ENCODE assay signal across 11 cellular contexts in the genomic region with DNA sequence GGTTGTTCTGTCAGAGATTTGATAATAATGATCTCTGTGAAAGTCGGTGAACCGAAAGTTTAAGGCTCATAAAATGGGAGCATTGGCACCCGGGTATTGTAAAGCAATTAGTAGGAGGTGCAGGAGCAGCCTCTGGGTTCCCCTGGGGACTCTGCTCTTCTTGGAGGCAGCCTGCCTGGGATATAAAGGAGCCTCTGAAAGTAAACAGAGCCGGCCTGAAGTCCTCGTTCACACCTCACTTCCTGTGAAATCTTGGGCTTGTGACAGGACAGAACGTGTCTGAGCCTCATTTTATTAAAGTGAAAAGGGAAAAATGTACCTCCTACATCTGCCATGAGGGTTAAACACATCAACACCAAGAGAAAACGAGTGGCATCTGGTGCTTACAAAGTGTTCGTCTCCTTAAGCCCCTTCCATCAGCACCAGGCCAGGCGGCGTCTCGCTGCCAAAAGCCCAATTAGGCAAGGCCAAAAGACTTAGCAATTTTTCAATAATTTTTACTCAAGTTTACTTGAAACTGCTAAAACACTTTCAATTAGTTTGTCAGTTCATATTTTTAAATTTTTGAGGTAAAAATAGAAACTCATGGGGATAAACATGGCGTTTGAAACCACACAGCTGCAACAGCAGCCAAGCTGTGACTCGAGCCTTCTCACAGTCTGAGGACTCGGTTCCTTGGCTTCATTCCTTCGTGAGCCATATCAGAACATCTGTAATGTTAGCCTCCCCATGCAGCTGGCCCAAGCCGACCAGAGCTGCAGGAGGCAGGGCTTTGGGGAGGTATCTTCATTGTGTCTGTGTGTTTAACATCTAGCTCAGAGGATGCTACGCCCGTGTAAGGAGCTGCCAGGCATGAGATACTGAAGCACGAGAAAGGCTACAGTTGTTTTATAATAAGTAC. TPM values are rescaled to one million over a fixed set of nuclear protein-coding genes. Genes with fewer than 3 reads are reported as not detected.
DNase-seq lines count a peak whose midpoint lies in the region; ATAC-seq, FAIRE-seq and TF ChIP-seq lines count a peak whose summit lies in the region.
"Had no signal": no experiment of that assay in that cellular context is flagged by ENCODE, and none has a peak within 500 bp of the region (broad histone marks: within the 10 kb centered on the region; RNA-seq: fewer than 3 reads in every experiment).

No MANE protein-coding gene starts in this region.

- H4K20me1 ChIP-seq in K562 (replicated peaks; ENCODE audit: control insufficient read depth, insufficient read depth, low read length): no peaks in the 10 kb centered on the region

- no peak overlapping the region for H3K9ac ChIP-seq in K562 (ENCODE audit: insufficient read depth in 1 of 2, low read depth in 2 of 2, low read length in 2 of 2)

- TF ChIP-seq RAD21 in K562 (CRISPR knock-in tag; conservative IDR thresholded peaks at IDR 0.05 in 1 of 2, IDR thresholded peaks at IDR 0.05 in 1 of 2): no peak

- in situ Hi-C loops in K562 (cut with MboI): no loop called here

- H3K9me1 ChIP-seq in K562 (ENCODE audit: control insufficient read depth, insufficient read depth, low read length): no peaks in the 10 kb centered on the region

- peak; percentile 51 for FAIRE-seq in K562 (lab: Jason Lieb, UNC)

- no peaks in the 10 kb centered on the region for H3K79me2 ChIP-seq in K562 (ENCODE audit: control insufficient read depth, insufficient read depth, low read length)

- TF ChIP-seq EP300 in K562 (IDR thresholded peaks at IDR 0.05; ENCODE audit: low read length): no peak

- no peak for TF ChIP-seq CTCF in K562 (IDR thresholded peaks at IDR 0.05 in 2 of 3, conservative IDR thresholded peaks at IDR 0.05 in 1 of 3; ENCODE audit: insufficient read depth in 2 of 3, low read depth in 1 of 3, low read length in 3 of 3)
- no peak for TF ChIP-seq CTCF in left lung (IDR thresholded peaks at IDR 0.05)
- TF ChIP-seq CTCF in right lobe of liver (IDR thresholded peaks at IDR 0.05): no peak

- intact Hi-C loops in K562 (cut with micrococcal nuclease): no loop called here
- intact Hi-C loops in left lung (cut with DNase I): no loop called here
- intact Hi-C loops in right lobe of liver (cut with DNase I): no loop called here

- H3K27ac ChIP-seq in K562 (ENCODE audit: extremely low read depth, low read depth, low read length) (no peak overlapping the region), left lung (no peak overlapping the region), right lobe of liver (no peak overlapping the region)
- H3K27ac ChIP-seq: SK-N-MC had no signal

- peak; percentile 53 for DNase-seq in AG08396 (ENCODE audit: low spot score)
- peak; percentile 34 for DNase-seq in LHCN-M2 (ENCODE audit: low read depth)
- peak in 1 of 4 experiments; percentile 18 for DNase-seq in K562 (ENCODE audit: extremely low read depth in 1 of 4, low spot score in 3 of 4)
- DNase-seq in left lung: peak in 1 of 2 donors; percentile 52
- DNase-seq in right lobe of liver: no peak
- no peak for DNase-seq in activated gamma-delta T cell treated with Interleukin-2 at 50 U/mL for 16 hours
- DNase-seq: activated CD8-positive, alpha-beta memory T cell treated with anti-CD3 and anti-CD28 coated beads, Interleukin-2, amount 50 U/mL, for 4 hours; effector memory CD8-positive, alpha-beta T cell had no signal

- peaks cover 11 to 19% of the 10 kb centered on the region in 2 experiments; a peak in 3 of 5 replicates for H3K27me3 ChIP-seq in K562 (ENCODE audit: control insufficient read depth in 2 of 2, insufficient read depth in 2 of 2, low read length in 2 of 2)
- peaks cover 0 to 4% of the 10 kb centered on the region in 2 donors for H3K27me3 ChIP-seq in left lung
- no peaks in the 10 kb centered on the region for H3K27me3 ChIP-seq in right lobe of liver

- TF ChIP-seq POLR2A in K562 (conservative IDR thresholded peaks at IDR 0.05): no peak
- no peak for TF ChIP-seq POLR2A in right lobe of liver (IDR thresholded peaks at IDR 0.05)

- peak overlapping the region; percentile 29; the same call in 1 of the 2 replicates for H2AFZ ChIP-seq in K562 (ENCODE audit: low read depth, low read length)

- H3K4me3 ChIP-seq in K562 (no peak overlapping the region), left lung (no peak overlapping the region), right lobe of liver (no peak overlapping the region)
- H3K4me3 ChIP-seq: SK-N-MC had no signal

- H3K36me3 ChIP-seq in K562 (ENCODE audit: control insufficient read depth, insufficient read depth, low read length) (no peaks in the 10 kb centered on the region), left lung (no peaks in the 10 kb centered on the region), right lobe of liver (no peaks in the 10 kb centered on the region)

- no peak overlapping the region for H3K4me2 ChIP-seq in K562 (ENCODE audit: insufficient read depth, low read length)

- H3K4me1 ChIP-seq in K562 (replicated peaks in 1 of 2; ENCODE audit: control insufficient read depth in 2 of 2, insufficient read depth in 2 of 2, low read length in 2 of 2) (peaks cover 4 to 5% of the 10 kb centered on the region in 2 experiments; a peak in 3 of 5 replicates), left lung (peaks cover 6 to 7% of the 10 kb centered on the region in 2 donors), right lobe of liver (no peaks in the 10 kb centered on the region)

- no peaks in the 10 kb centered on the region for H3K9me3 ChIP-seq in K562 (replicated peaks; ENCODE audit: control insufficient read depth, insufficient read depth, low read depth, low read length)
- H3K9me3 ChIP-seq in left lung: no peaks in the 10 kb centered on the region
- H3K9me3 ChIP-seq in right lobe of liver: no peaks in the 10 kb centered on the region

- BruUV-seq in K562 (replicated peaks; lab: Mats Ljungman, UMichigan): no TSS peak

- 16% methylated on average over 19 of the region's 19 CpGs for WGBS in K562 (ENCODE audit: insufficient coverage, low coverage, missing lambda C conversion rate)
- 51% methylated on average over 14 of the region's 19 CpGs for WGBS in right lobe of liver (ENCODE audit: insufficient coverage, low coverage, low lambda C conversion rate, missing lambda C conversion rate)

- POLR2A ChIA-PET in K562 (lab: Yijun Ruan, JAX): interaction anchor here (0.7 to 1.9 kb wide), 7 partner anchors 12 to 74 kb away, joined by 3 to 7 read pairs (median 3); no protein-coding TSS in a partner anchor

- ATAC-seq in K562 (peak; percentile 81), left lung (peak; percentile 21), HG03280 (IDR thresholded peaks at IDR 0.05; ENCODE audit: unreplicated experiment) (no peak), GM21717 (IDR thresholded peaks at IDR 0.05; ENCODE audit: unreplicated experiment) (no peak), right lobe of liver (no peak)
- ATAC-seq: effector memory CD8-positive, alpha-beta T cell had no signal

- CTCF ChIA-PET in K562 (lab: Yijun Ruan, JAX; ENCODE audit: low intra/inter-chr PET ratio): no interaction called here

TF ChIP-seq in K562, 482 proteins besides CTCF, POLR2A, EP300 and RAD21:
- TF ChIP-seq ZNF766 (CRISPR knock-in tag; conservative IDR thresholded peaks at IDR 0.05) (no peak), CBFA2T3 (IDR thresholded peaks at IDR 0.05) (0 out of 2 replicates have a peak, but pooled peaks have one; percentile 7)

RNA-seq across cellular contexts. Expression of a gene that starts 33.6 kb away (rescaled TPM):
- total RNA-seq in LHCN-M2 (2014; rRNA removed) (under 0.01 TPM in 1 of 2 replicates, not detected in the other), K562 (2014; rRNA removed) (not detected in 2 replicates), K562 (2014; rRNA removed; fragmentation: Illumina TruSeq; extraction: Trizol) (not detected in 2 replicates), K562 (2015; rRNA removed; fragmentation: Illumina TruSeq; extraction: Trizol) (not detected in 2 replicates), K562 (2021) (0.07 TPM in 1 of 2 replicates, not detected in the other), left lung (1 to 10 TPM; 5.9 to 6.6 TPM), right lobe of liver (under 1 TPM; 0.26 to 0.86 (median 0.58) TPM)
- 0.22 TPM for polyA plus RNA-seq in LHCN-M2 (2012)
- total RNA-seq in K562 (2011; cell fraction: chromatin; rRNA removed; ENCODE audit: low replicate concordance): not detected in 2 replicates
- not detected in 2 replicates for total RNA-seq in K562 (2011; cell fraction: nucleolus; rRNA removed)
- total RNA-seq in K562 (2011; cell fraction: nucleoplasm; rRNA removed): not detected in 2 replicates
- polyA plus RNA-seq in K562 (2011; rRNA removed) (not detected in 2 replicates), K562 (2014; fragmentation: Illumina TruSeq; extraction: Trizol) (not detected in 2 replicates), K562 (2014; fragmentation: Nextera tagmentation; extraction: Ambion mirVana) (not detected), K562 (2014; rRNA removed) (not detected in 2 replicates)
- not detected in 2 replicates for polyA plus RNA-seq in K562 (2011; cell fraction: cytosol; rRNA removed)
- not detected in 2 replicates for polyA plus RNA-seq in K562 (2011; cell fraction: nucleus; rRNA removed)
- 0.06 TPM in 1 of 2 replicates, not detected in the other for polyA plus RNA-seq in K562 (2012)
- not detected in 2 replicates for polyA minus RNA-seq in K562 (2011; rRNA and poly(A)+ RNA removed)
- not detected in 2 replicates for polyA minus RNA-seq in K562 (2011; cell fraction: cytosol; rRNA and poly(A)+ RNA removed)
- not detected in 2 replicates for polyA minus RNA-seq in K562 (2011; cell fraction: nucleus; rRNA and poly(A)+ RNA removed)

Comparison
In these comparisons a context has a peak if more than half of its experiments do, and no peak if none do; other contexts are left out.
1. DNase-seq: peak in AG08396 (single experiment) and LHCN-M2 (single experiment); none in right lobe of liver (0 of 3) and activated gamma-delta T cell treated with Interleukin-2 at 50 U/mL for 16 hours (single experiment).
2. ATAC-seq: peak in K562 (single experiment) and left lung (single experiment); none in HG03280 (single experiment), GM21717 (single experiment) and right lobe of liver (0 of 4).